Comparison of ENCODE assay signal across 8 cellular contexts in the genomic region with DNA sequence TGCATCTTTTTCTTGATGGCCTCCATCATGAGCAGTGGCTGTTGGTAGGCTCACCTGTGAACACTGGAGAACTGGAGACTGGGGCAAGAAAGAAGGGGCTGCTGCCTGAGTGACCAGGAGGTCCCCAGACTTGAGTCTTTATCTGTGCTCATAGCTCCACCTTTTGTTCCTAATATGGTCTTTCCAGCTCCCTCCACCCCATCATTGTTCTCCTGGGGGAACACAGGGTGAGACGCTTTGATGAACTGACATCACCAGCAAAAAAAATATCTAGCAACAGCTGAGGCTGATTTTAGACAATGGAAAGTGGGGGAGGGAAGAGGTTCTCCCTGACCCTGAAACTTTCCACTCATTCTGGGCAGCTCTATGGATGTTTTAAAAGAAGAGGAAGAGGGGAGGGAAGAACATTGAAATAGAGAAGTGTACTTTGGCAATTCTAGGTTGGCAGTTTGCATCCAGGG. TPM values are rescaled to one million over a fixed set of nuclear protein-coding genes. Genes with fewer than 3 reads are reported as not detected.
A peak's percentile ranks its signal among the peaks of the same experiment; 100 is the strongest.
DNase-seq lines count a peak whose midpoint lies in the region; ATAC-seq and TF ChIP-seq lines count a peak whose summit lies in the region.

Gene TPM3 (minus strand): TSS at position 111 of the 461 bp plus-strand sequence. CDS start 82 bp downstream, at position 29.

- H3K36me3 Mint-ChIP-seq in WTC11, result no peaks in the 10 kb centered on the region

- CTCF ChIA-PET in WTC11 (lab: Charles Lee), result interaction anchor here (1.4 to 2.8 kb wide), 2 partner anchors 136 to 143 kb away, joined by 4 to 10 read pairs; no protein-coding TSS in a partner anchor

- no peak for ATAC-seq in WTC11
- ATAC-seq in left ventricle myocardium superior, result peak; percentile 43

- POLR2A ChIA-PET in WTC11 (lab: Charles Lee), result no interaction called here

- H3K9me3 ChIP-seq in skeletal muscle satellite cell (replicated peaks; ENCODE audit: low read length), result no peaks in the 10 kb centered on the region

- peaks cover 33% of the 10 kb centered on the region for H3K27me3 ChIP-seq in skeletal muscle satellite cell (ENCODE audit: control insufficient read depth, insufficient read depth, low read length)

- peaks cover 16% of the 10 kb centered on the region for H3K4me1 ChIP-seq in skeletal muscle satellite cell (ENCODE audit: control insufficient read depth, insufficient read depth, low read length)

- no peaks in the 10 kb centered on the region for H3K9me3 Mint-ChIP-seq in WTC11

- H3K4me3 ChIP-seq in skeletal muscle satellite cell (ENCODE audit: low read length), result no peak within 1 kb of the TSS

- TF ChIP-seq CTCF in WTC11 (IDR thresholded peaks at IDR 0.05), result no peak

- peaks cover 21% of the 10 kb centered on the region for H3K4me1 Mint-ChIP-seq in WTC11

- H3K9ac ChIP-seq in skeletal muscle satellite cell (ENCODE audit: low read depth, low read length), result no peak within 1 kb of the TSS

- intact Hi-C loops in left ventricle myocardium superior (cut with micrococcal nuclease), result no loop called here

- H3K36me3 ChIP-seq in skeletal muscle satellite cell (ENCODE audit: insufficient read depth, low read length), result no peaks in the 10 kb centered on the region

- DNase-seq in KBM-7, result peak; percentile 77
- DNase-seq in WTC11 (ENCODE audit: low spot score), result no peak
- no peak for DNase-seq in left ventricle myocardium superior
- no peak for DNase-seq in HPDE6-E6E7 (ENCODE audit: extremely low spot score)
- no peak for DNase-seq in GF-D8 (lab: John Stamatoyannopoulos, UW)
- no peak for DNase-seq in GM19240 (ENCODE audit: insufficient read length, low spot score)
- DNase-seq in T-helper 9 cell, result no peak

- H3K4me2 ChIP-seq in skeletal muscle satellite cell (ENCODE audit: low read length), result peak within 1 kb of the TSS; percentile 32

- in situ Hi-C loops in KBM-7 (cut with MboI; ENCODE audit: low pct_unique_long_range_greater_than_20kb, low sequenced_read_pairs), result no loop called here

- H3K4me3 Mint-ChIP-seq in WTC11, result no peak within 1 kb of the TSS

- H3K27ac Mint-ChIP-seq in WTC11, result no peak within 1 kb of the TSS

- H3K27me3 Mint-ChIP-seq in WTC11 (ENCODE audit: low read depth), result peaks cover 9% of the 10 kb centered on the region; the same call in 1 of the 2 replicates

TF ChIP-seq in WTC11, 78 proteins besides CTCF, POLR2A, EP300 and RAD21:
- no peak for TF ChIP-seq ESRRA (CRISPR knock-in tag; IDR thresholded peaks at IDR 0.05; ENCODE audit: borderline replicate concordance)
- TF ChIP-seq, protein P1, sequence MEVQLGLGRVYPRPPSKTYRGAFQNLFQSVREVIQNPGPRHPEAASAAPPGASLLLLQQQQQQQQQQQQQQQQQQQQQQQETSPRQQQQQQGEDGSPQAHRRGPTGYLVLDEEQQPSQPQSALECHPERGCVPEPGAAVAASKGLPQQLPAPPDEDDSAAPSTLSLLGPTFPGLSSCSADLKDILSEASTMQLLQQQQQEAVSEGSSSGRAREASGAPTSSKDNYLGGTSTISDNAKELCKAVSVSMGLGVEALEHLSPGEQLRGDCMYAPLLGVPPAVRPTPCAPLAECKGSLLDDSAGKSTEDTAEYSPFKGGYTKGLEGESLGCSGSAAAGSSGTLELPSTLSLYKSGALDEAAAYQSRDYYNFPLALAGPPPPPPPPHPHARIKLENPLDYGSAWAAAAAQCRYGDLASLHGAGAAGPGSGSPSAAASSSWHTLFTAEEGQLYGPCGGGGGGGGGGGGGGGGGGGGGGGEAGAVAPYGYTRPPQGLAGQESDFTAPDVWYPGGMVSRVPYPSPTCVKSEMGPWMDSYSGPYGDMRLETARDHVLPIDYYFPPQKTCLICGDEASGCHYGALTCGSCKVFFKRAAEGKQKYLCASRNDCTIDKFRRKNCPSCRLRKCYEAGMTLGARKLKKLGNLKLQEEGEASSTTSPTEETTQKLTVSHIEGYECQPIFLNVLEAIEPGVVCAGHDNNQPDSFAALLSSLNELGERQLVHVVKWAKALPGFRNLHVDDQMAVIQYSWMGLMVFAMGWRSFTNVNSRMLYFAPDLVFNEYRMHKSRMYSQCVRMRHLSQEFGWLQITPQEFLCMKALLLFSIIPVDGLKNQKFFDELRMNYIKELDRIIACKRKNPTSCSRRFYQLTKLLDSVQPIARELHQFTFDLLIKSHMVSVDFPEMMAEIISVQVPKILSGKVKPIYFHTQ (CRISPR knock-in tag; IDR thresholded peaks at IDR 0.05), result no peak
- no peak for TF ChIP-seq SMAD4 (CRISPR knock-in tag; IDR thresholded peaks at IDR 0.05)

RNA-seq across cellular contexts. Expression of gene TPM3, which starts in this region (rescaled TPM):
- total RNA-seq in WTC11 (2021), result 496 to 614 TPM (median 504 TPM) in 3 replicates
- 77.1 TPM for total RNA-seq in left ventricle myocardium superior
- total RNA-seq in skeletal muscle satellite cell (2012; rRNA removed), result 606 and 719 TPM in 2 replicates
